Comparison of ENCODE assay signal across 1 cellular context in the genomic region with DNA sequence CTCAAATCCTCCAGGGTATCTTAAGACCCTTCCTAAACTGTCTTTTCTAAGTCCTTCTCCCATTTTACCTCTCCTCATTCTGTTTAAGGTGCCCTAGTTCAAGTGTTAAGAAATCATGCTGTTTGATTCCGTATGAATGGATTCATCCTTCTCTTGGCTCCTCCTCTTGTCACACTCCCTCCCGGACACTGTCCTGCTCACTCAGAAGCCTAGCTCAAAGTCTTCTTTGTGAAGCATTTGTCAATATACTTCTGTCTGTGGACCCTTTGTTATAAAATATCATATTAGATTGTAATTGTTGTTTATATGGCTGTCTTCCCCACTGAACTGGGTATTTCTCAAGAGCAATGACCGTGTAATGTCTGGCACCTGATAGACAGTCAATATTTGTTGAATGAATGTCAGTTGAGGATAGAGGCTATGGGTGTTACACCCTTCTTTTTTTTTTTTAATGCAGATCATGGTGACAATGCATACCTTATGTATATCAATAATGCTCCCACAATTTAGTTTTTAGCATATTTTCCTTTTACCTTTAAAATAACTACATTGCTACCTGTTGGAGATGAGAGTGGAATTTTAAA.
TF ChIP-seq lines count a peak whose summit lies in the region.

No MANE protein-coding gene starts in this region.

TF ChIP-seq in HepG2, 621 proteins besides CTCF, POLR2A, EP300 and RAD21 (continued from another document):
- TF ChIP-seq, protein P1, sequence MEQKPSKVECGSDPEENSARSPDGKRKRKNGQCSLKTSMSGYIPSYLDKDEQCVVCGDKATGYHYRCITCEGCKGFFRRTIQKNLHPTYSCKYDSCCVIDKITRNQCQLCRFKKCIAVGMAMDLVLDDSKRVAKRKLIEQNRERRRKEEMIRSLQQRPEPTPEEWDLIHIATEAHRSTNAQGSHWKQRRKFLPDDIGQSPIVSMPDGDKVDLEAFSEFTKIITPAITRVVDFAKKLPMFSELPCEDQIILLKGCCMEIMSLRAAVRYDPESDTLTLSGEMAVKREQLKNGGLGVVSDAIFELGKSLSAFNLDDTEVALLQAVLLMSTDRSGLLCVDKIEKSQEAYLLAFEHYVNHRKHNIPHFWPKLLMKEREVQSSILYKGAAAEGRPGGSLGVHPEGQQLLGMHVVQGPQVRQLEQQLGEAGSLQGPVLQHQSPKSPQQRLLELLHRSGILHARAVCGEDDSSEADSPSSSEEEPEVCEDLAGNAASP (CRISPR knock-in tag; IDR thresholded peaks at IDR 0.05; ENCODE audit: borderline replicate concordance): peak; percentile 90; the same call in 1 of the 2 replicates
- TF ChIP-seq SKI (IDR thresholded peaks at IDR 0.05; ENCODE audit: partially characterized antibody) (peak; percentile 89), RXRB (CRISPR knock-in tag; IDR thresholded peaks at IDR 0.05; ENCODE audit: borderline replicate concordance) (peak; percentile 30; the same call in 1 of the 2 replicates), MXD4 (CRISPR knock-in tag; IDR thresholded peaks at IDR 0.05) (no peak), NCOR1 (IDR thresholded peaks at IDR 0.05; ENCODE audit: borderline replicate concordance, low read length) (peak; percentile 80; the same call in 1 of the 2 replicates), NCOA2 (CRISPR knock-in tag; IDR thresholded peaks at IDR 0.05) (no peak), CEBPB (IDR thresholded peaks at IDR 0.05; ENCODE audit: borderline replicate concordance, low read depth, low read length) (0 out of 2 replicates have a peak, but pooled peaks have one; percentile 7), AHR (CRISPR knock-in tag; IDR thresholded peaks at IDR 0.05) (no peak), BCL6 (CRISPR knock-in tag; IDR thresholded peaks at IDR 0.05) (0 out of 2 replicates have a peak, but pooled peaks have one; percentile 15), SOX6 (IDR thresholded peaks at IDR 0.05) (no peak), SOX6 (CRISPR knock-in tag; IDR thresholded peaks at IDR 0.05) (peak; percentile 27; the same call in 1 of the 2 replicates), RAD51 (IDR thresholded peaks at IDR 0.05; ENCODE audit: borderline replicate concordance) (no peak)
- TF ChIP-seq, protein P2, sequence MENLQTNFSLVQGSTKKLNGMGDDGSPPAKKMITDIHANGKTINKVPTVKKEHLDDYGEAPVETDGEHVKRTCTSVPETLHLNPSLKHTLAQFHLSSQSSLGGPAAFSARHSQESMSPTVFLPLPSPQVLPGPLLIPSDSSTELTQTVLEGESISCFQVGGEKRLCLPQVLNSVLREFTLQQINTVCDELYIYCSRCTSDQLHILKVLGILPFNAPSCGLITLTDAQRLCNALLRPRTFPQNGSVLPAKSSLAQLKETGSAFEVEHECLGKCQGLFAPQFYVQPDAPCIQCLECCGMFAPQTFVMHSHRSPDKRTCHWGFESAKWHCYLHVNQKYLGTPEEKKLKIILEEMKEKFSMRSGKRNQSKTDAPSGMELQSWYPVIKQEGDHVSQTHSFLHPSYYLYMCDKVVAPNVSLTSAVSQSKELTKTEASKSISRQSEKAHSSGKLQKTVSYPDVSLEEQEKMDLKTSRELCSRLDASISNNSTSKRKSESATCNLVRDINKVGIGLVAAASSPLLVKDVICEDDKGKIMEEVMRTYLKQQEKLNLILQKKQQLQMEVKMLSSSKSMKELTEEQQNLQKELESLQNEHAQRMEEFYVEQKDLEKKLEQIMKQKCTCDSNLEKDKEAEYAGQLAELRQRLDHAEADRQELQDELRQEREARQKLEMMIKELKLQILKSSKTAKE (CRISPR knock-in tag; IDR thresholded peaks at IDR 0.05; ENCODE audit: borderline replicate concordance): peak; percentile 26; the same call in 1 of the 2 replicates
- TF ChIP-seq, protein P3, sequence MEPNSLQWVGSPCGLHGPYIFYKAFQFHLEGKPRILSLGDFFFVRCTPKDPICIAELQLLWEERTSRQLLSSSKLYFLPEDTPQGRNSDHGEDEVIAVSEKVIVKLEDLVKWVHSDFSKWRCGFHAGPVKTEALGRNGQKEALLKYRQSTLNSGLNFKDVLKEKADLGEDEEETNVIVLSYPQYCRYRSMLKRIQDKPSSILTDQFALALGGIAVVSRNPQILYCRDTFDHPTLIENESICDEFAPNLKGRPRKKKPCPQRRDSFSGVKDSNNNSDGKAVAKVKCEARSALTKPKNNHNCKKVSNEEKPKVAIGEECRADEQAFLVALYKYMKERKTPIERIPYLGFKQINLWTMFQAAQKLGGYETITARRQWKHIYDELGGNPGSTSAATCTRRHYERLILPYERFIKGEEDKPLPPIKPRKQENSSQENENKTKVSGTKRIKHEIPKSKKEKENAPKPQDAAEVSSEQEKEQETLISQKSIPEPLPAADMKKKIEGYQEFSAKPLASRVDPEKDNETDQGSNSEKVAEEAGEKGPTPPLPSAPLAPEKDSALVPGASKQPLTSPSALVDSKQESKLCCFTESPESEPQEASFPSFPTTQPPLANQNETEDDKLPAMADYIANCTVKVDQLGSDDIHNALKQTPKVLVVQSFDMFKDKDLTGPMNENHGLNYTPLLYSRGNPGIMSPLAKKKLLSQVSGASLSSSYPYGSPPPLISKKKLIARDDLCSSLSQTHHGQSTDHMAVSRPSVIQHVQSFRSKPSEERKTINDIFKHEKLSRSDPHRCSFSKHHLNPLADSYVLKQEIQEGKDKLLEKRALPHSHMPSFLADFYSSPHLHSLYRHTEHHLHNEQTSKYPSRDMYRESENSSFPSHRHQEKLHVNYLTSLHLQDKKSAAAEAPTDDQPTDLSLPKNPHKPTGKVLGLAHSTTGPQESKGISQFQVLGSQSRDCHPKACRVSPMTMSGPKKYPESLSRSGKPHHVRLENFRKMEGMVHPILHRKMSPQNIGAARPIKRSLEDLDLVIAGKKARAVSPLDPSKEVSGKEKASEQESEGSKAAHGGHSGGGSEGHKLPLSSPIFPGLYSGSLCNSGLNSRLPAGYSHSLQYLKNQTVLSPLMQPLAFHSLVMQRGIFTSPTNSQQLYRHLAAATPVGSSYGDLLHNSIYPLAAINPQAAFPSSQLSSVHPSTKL (CRISPR knock-in tag; IDR thresholded peaks at IDR 0.05): peak; percentile 17; the same call in 1 of the 2 replicates
